In genomic region chr16:49419016-49419415, GRCh38 we compare ENCODE assay signal across 37 cellular contexts. TPM values are rescaled to one million over a fixed set of nuclear protein-coding genes. Genes with fewer than 3 reads are reported as not detected.
"Had no signal": no experiment of that assay in that cellular context is flagged by ENCODE, and none has a peak within 500 bp of the region (broad histone marks: within the 10 kb centered on the region; RNA-seq: fewer than 3 reads in every experiment).

No MANE protein-coding gene starts in this region.

- H3K27ac ChIP-seq: colonic mucosa, esophagus muscularis mucosa, foreskin keratinocyte, gastroesophageal sphincter, heart left ventricle, hepatocyte, left lung, neutrophil, pancreas, stomach, tibial artery had no signal

- DNase-seq: colonic mucosa; dermis blood vessel endothelial cell; effector memory CD4-positive, alpha-beta T cell; foreskin keratinocyte; heart left ventricle; kidney; left lung; mesendoderm; midbrain; naive thymus-derived CD4-positive, alpha-beta T cell; pancreas; stimulated activated CD4-positive, alpha-beta T cell treated with anti-CD3 and anti-CD28 coated beads, Interleukin-12 subunit alpha, Interleukin-12 subunit beta, amount 100 ng/mL, for 4 hours; stimulated activated CD4-positive, alpha-beta T cell treated with anti-CD3 and anti-CD28 coated beads, Interleukin-1b, Interleukin-23, amount 100 ng/mL, for 48 hours; stimulated activated CD4-positive, alpha-beta T cell treated with anti-CD3 and anti-CD28 coated beads, Interleukin-4, amount 100 ng/mL, for 1 hour; stimulated activated CD8-positive, alpha-beta memory T cell treated with anti-CD3 and anti-CD28 coated beads, Interleukin-4, amount 100 ng/mL, for 48 hours; stimulated activated naive CD4-positive, alpha-beta T cell treated with Interleukin-2 at 50 U/mL for 16 hours; stomach; tibial artery had no signal

- H3K36me3 ChIP-seq: colonic mucosa, esophagus muscularis mucosa, gastroesophageal sphincter, heart left ventricle, left lung, neutrophil, pancreas, stomach, tibial artery had no signal

- H3K4me3 ChIP-seq: colonic mucosa, esophagus muscularis mucosa, gastroesophageal sphincter, heart left ventricle, hepatocyte, left lung, pancreas, smooth muscle cell, stomach, tibial artery had no signal

- H3K27me3 ChIP-seq: colonic mucosa, foreskin keratinocyte, hepatocyte, left lung, neutrophil, pancreas had no signal

- ATAC-seq: foreskin keratinocyte; gastroesophageal sphincter; heart left ventricle; left lung; naive thymus-derived CD4-positive, alpha-beta T cell; pancreas; sciatic nerve had no signal

- H3K79me2 ChIP-seq: hepatocyte had no signal

- H3K9me3 ChIP-seq: colonic mucosa, esophagus muscularis mucosa, heart left ventricle, left lung, neutrophil, pancreas, stomach, tibial artery had no signal

- H3K4me1 ChIP-seq: colonic mucosa, foreskin keratinocyte, gastroesophageal sphincter, heart left ventricle, left lung, pancreas, tibial artery had no signal

- H2AFZ ChIP-seq: hepatocyte had no signal

- H3K4me2 ChIP-seq: hepatocyte, smooth muscle cell had no signal

RNA-seq across cellular contexts. Expression of gene C16orf78, which starts 45.4 kb away (rescaled TPM):
- total RNA-seq: chondrocyte; colonic mucosa; dermis blood vessel endothelial cell; endothelial cell of umbilical vein; epithelial cell of proximal tubule; esophagus muscularis mucosa; fibroblast of lung; foreskin keratinocyte; gastroesophageal sphincter; heart left ventricle; hepatocyte; kidney; left lung; lower leg skin; lung microvascular endothelial cell; mucosa of gallbladder; naive thymus-derived CD4-positive, alpha-beta T cell; omental fat pad; pancreas; posterior vena cava; pulmonary artery endothelial cell; sciatic nerve; smooth muscle cell; stomach; subcutaneous adipose tissue; temporal lobe; urinary bladder had no signal
- polyA plus RNA-seq: endothelial cell of umbilical vein; fibroblast of lung; foreskin keratinocyte; heart left ventricle; hepatocyte; naive thymus-derived CD4-positive, alpha-beta T cell; pancreas; smooth muscle cell; stomach; urinary bladder had no signal
